ENCODE assay signal across 11 cellular contexts in genomic region chr1:14617791-14618190, GRCh38.
"Had no signal": no experiment of that assay in that cellular context is flagged by ENCODE, and none has a peak within 500 bp of the region (broad histone marks: within the 10 kb centered on the region; RNA-seq: fewer than 3 reads in every experiment).

No MANE protein-coding gene starts in this region.

- H3K4me1 ChIP-seq: HAP-1 had no signal

- FAIRE-seq: H1, H54 had no signal

- H3K27ac ChIP-seq: GM23248 had no signal

- ATAC-seq: GM23338, HCT116 had no signal

- H3K9me3 ChIP-seq: HAP-1 had no signal

- DNase-seq: GM23248, GOT3, H7, H9, HCEC 1CT, HFFc6 had no signal

- H3K4me3 ChIP-seq: GM23248, GM23338, HAP-1 had no signal

- H3K36me3 ChIP-seq: HAP-1 had no signal
